1 cellular context compared by ENCODE assay signal in genomic region chr17:27535178-27535928, GRCh38.
TF ChIP-seq lines count a peak whose summit lies in the region.

No MANE protein-coding gene starts in this region.

TF ChIP-seq in WTC11, 78 proteins besides CTCF, POLR2A, EP300 and RAD21 (continued from another document):
- TF ChIP-seq, protein P1, sequence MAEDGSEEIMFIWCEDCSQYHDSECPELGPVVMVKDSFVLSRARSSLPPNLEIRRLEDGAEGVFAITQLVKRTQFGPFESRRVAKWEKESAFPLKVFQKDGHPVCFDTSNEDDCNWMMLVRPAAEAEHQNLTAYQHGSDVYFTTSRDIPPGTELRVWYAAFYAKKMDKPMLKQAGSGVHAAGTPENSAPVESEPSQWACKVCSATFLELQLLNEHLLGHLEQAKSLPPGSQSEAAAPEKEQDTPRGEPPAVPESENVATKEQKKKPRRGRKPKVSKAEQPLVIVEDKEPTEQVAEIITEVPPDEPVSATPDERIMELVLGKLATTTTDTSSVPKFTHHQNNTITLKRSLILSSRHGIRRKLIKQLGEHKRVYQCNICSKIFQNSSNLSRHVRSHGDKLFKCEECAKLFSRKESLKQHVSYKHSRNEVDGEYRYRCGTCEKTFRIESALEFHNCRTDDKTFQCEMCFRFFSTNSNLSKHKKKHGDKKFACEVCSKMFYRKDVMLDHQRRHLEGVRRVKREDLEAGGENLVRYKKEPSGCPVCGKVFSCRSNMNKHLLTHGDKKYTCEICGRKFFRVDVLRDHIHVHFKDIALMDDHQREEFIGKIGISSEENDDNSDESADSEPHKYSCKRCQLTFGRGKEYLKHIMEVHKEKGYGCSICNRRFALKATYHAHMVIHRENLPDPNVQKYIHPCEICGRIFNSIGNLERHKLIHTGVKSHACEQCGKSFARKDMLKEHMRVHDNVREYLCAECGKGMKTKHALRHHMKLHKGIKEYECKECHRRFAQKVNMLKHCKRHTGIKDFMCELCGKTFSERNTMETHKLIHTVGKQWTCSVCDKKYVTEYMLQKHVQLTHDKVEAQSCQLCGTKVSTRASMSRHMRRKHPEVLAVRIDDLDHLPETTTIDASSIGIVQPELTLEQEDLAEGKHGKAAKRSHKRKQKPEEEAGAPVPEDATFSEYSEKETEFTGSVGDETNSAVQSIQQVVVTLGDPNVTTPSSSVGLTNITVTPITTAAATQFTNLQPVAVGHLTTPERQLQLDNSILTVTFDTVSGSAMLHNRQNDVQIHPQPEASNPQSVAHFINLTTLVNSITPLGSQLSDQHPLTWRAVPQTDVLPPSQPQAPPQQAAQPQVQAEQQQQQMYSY (CRISPR knock-in tag; IDR thresholded peaks at IDR 0.05): no peak
